In genomic region chr6:43705996-43706395, GRCh38 we compare ENCODE assay signal across 13 cellular contexts. TPM values are rescaled to one million over a fixed set of nuclear protein-coding genes. Genes with fewer than 3 reads are reported as not detected.
A peak's percentile ranks its signal among the peaks of the same experiment; 100 is the strongest.
DNase-seq lines count a peak whose midpoint lies in the region; ATAC-seq and TF ChIP-seq lines count a peak whose summit lies in the region.
"Had no signal": no experiment of that assay in that cellular context is flagged by ENCODE, and none has a peak within 500 bp of the region (broad histone marks: within the 10 kb centered on the region; RNA-seq: fewer than 3 reads in every experiment).

No MANE protein-coding gene starts in this region.

- no peak overlapping the region for H3K14ac ChIP-seq in neuronal stem cell (ENCODE audit: low read length)

- H3K4me2 ChIP-seq in neuronal stem cell (ENCODE audit: insufficient read depth, low read length, poor library complexity, severe bottlenecking): no peak overlapping the region

- H2AK5ac ChIP-seq in neuronal stem cell (ENCODE audit: low read depth, low read length): no peak overlapping the region

- H4K91ac ChIP-seq in neuronal stem cell (ENCODE audit: low read depth, low read length, poor library complexity): no peak overlapping the region

- no peaks in the 10 kb centered on the region for H3K9me3 ChIP-seq in colonic mucosa
- no peaks in the 10 kb centered on the region for H3K9me3 ChIP-seq in neuronal stem cell (replicated peaks in 1 of 2; ENCODE audit: control insufficient read depth in 2 of 2, insufficient read depth in 1 of 2, low read depth in 1 of 2, low read length in 2 of 2)
- H3K9me3 ChIP-seq in aorta (ENCODE audit: control insufficient read depth, low read length): no peaks in the 10 kb centered on the region
- H3K9me3 ChIP-seq: right lobe of liver had no signal

- no peak overlapping the region for H3K4me3 Mint-ChIP-seq in endothelial cell (ENCODE audit: unreplicated experiment)

- no peaks in the 10 kb centered on the region for H3K36me3 Mint-ChIP-seq in endothelial cell (ENCODE audit: low read depth, unreplicated experiment)

- H2AFZ ChIP-seq in neuronal stem cell (ENCODE audit: low read length): peak overlapping the region; percentile 27

- H3K27me3 ChIP-seq in colonic mucosa (no peaks in the 10 kb centered on the region), neuronal stem cell (ENCODE audit: control insufficient read depth in 3 of 3, insufficient read depth in 3 of 3, low read depth in 1 of 3, low read length in 3 of 3) (no peaks in the 10 kb centered on the region), aorta (ENCODE audit: control insufficient read depth in 1 of 2, insufficient read depth in 2 of 2, low read length in 1 of 2) (no peaks in the 10 kb centered on the region)
- H3K27me3 ChIP-seq: right lobe of liver had no signal

- H3K36me3 ChIP-seq in colonic mucosa: no peaks in the 10 kb centered on the region
- H3K36me3 ChIP-seq in neuronal stem cell (replicated peaks in 1 of 2; ENCODE audit: control insufficient read depth in 2 of 2, insufficient read depth in 2 of 2, low read length in 2 of 2): no peaks in the 10 kb centered on the region
- H3K36me3 ChIP-seq in aorta (ENCODE audit: control insufficient read depth in 1 of 2, insufficient read depth in 2 of 2, low read length in 1 of 2): no peaks in the 10 kb centered on the region
- H3K36me3 ChIP-seq: right lobe of liver had no signal

- no peak overlapping the region for H2BK12ac ChIP-seq in neuronal stem cell (ENCODE audit: low read length)

- peak; percentile 61 for DNase-seq in GM12865 (ENCODE audit: low read depth)
- DNase-seq in NCI-H510A treated with DMSO at 0.1 percent for 48 hours (lab: John Stamatoyannopoulos, UW): peak; percentile 84
- DNase-seq in colonic mucosa: no peak
- DNase-seq in neuronal stem cell (ENCODE audit: low spot score): no peak
- no peak for DNase-seq in NCI-H446 treated with DMSO at 0.1 percent for 48 hours (lab: John Stamatoyannopoulos, UW)
- no peak for DNase-seq in aorta
- DNase-seq in G401 (ENCODE audit: low spot score): no peak
- DNase-seq in endothelial cell (ENCODE audit: low spot score): no peak
- DNase-seq: activated T-cell treated with anti-CD3 and anti-CD28 coated beads for 4 hours; dorsolateral prefrontal cortex; right lobe of liver; stimulated activated CD8-positive, alpha-beta memory T cell treated with anti-CD3 and anti-CD28 coated beads, Interleukin-4, amount 100 ng/mL, for 48 hours; T-helper 2 cell had no signal

- H3K4ac ChIP-seq in neuronal stem cell (ENCODE audit: low read length): no peak overlapping the region

- no peak overlapping the region for H2BK5ac ChIP-seq in neuronal stem cell (ENCODE audit: low read length)

- no peaks in the 10 kb centered on the region for H3K79me1 ChIP-seq in neuronal stem cell (ENCODE audit: low read depth, low read length)

- TF ChIP-seq CTCF in GM12865 (IDR thresholded peaks at IDR 0.05; ENCODE audit: insufficient read depth, low read depth, low read length, missing control alignments) (no peak), colonic mucosa (IDR thresholded peaks at IDR 0.05) (no peak), endothelial cell (IDR thresholded peaks at IDR 0.05; ENCODE audit: unreplicated experiment) (no peak)

- WGBS in neuronal stem cell (ENCODE audit: extremely low coverage in 2 of 2, insufficient read length in 2 of 2, insufficient replicate concordance in 1 of 2), 2 donors: no CpG with 5 or more reads among the region's 3 CpGs
- WGBS in aorta, 2 donors: 0 to 3% methylated on average over 3 of the region's 3 CpGs

- no peak overlapping the region for H2BK15ac ChIP-seq in neuronal stem cell (ENCODE audit: low read length)

- intact Hi-C loops in colonic mucosa (cut with DNase I) (no loop called here), aorta (cut with DNase I) (no loop called here)

- H3K18ac ChIP-seq in neuronal stem cell (ENCODE audit: low read length): no peak overlapping the region

- H3K4me3 ChIP-seq in GM12865 (ENCODE audit: low read depth, low read length): no peak overlapping the region
- H3K4me3 ChIP-seq in colonic mucosa: no peak overlapping the region
- H3K4me3 ChIP-seq in neuronal stem cell (ENCODE audit: low read length in 2 of 2): no peak overlapping the region
- H3K4me3 ChIP-seq in aorta (ENCODE audit: low read length in 2 of 2): no peak overlapping the region
- H3K4me3 ChIP-seq: dorsolateral prefrontal cortex, right lobe of liver had no signal

- H2BK120ac ChIP-seq in neuronal stem cell (ENCODE audit: low read depth, low read length): no peak overlapping the region

- H3K27me3 Mint-ChIP-seq in endothelial cell (ENCODE audit: unreplicated experiment): peaks cover 5% of the 10 kb centered on the region

- no peak overlapping the region for H4K8ac ChIP-seq in neuronal stem cell (ENCODE audit: low read depth, low read length)

- peak overlapping the region; percentile 35 for H3K27ac ChIP-seq in colonic mucosa
- no peak overlapping the region for H3K27ac ChIP-seq in neuronal stem cell (replicated peaks; ENCODE audit: low read length)
- H3K27ac ChIP-seq in aorta (ENCODE audit: low read depth in 1 of 2, low read length in 2 of 2): no peak overlapping the region
- H3K27ac ChIP-seq: right lobe of liver had no signal

- H3K9me3 Mint-ChIP-seq in endothelial cell (ENCODE audit: unreplicated experiment): no peaks in the 10 kb centered on the region

- H3K9ac ChIP-seq in colonic mucosa (ENCODE audit: low read depth in 2 of 2, low read length in 2 of 2): peak overlapping the region in 1 of 2 donors; percentile 0
- H3K9ac ChIP-seq in neuronal stem cell (ENCODE audit: low read depth, low read length, poor library complexity): no peak overlapping the region

- H3K4me1 ChIP-seq in colonic mucosa: peaks cover 7% of the 10 kb centered on the region
- peaks cover 18 to 51% of the 10 kb centered on the region in 2 donors for H3K4me1 ChIP-seq in neuronal stem cell (ENCODE audit: control insufficient read depth in 2 of 2, insufficient read depth in 1 of 2, low read depth in 1 of 2, low read length in 2 of 2)
- H3K4me1 ChIP-seq in aorta (ENCODE audit: control insufficient read depth in 1 of 2, insufficient read depth in 2 of 2, low read length in 2 of 2): no peaks in the 10 kb centered on the region
- H3K4me1 ChIP-seq: right lobe of liver had no signal

- in situ Hi-C loops in G401 (cut with HindIII; ENCODE audit: low sequenced_read_pairs): no loop called here

- H3K4me1 Mint-ChIP-seq in endothelial cell (ENCODE audit: unreplicated experiment): peaks cover 8% of the 10 kb centered on the region

- H3K23ac ChIP-seq in neuronal stem cell (ENCODE audit: low read depth, low read length, poor library complexity): no peak overlapping the region

- no peak for ATAC-seq in aorta (ENCODE audit: low FRiP score)

- H3K27ac Mint-ChIP-seq in endothelial cell (ENCODE audit: unreplicated experiment): no peak overlapping the region

RNA-seq across cellular contexts. Expression of gene MRPS18A, which starts 18.4 kb away (rescaled TPM):
- 100 to 1,000 TPM in 1 of 2 donors, 10 to 100 TPM in 1; 83.6 to 120 TPM for total RNA-seq in colonic mucosa
- 52.5 TPM for polyA plus RNA-seq in neuronal stem cell (2013, experiment 1 of 2)
- 51.4 TPM for polyA plus RNA-seq in neuronal stem cell (2013, experiment 2 of 2)
- total RNA-seq in aorta: 10 to 100 TPM; 26.1 to 26.5 TPM
- polyA plus RNA-seq in aorta: 10 to 100 TPM; 41.8 to 50.2 TPM
- 70.5 and 89.4 TPM in 2 replicates for total RNA-seq in G401 (2014; rRNA removed; shearing (Covaris generic))
- total RNA-seq in endothelial cell (ENCODE audit: unreplicated experiment): 45.5 TPM

Comparison
In these comparisons a context has a peak if more than half of its experiments do, and no peak if none do; other contexts are left out.
1. DNase-seq: peak in GM12865 (single experiment) and NCI-H510A treated with DMSO at 0.1 percent for 48 hours (single experiment); none in colonic mucosa (single experiment), neuronal stem cell (single experiment), NCI-H446 treated with DMSO at 0.1 percent for 48 hours (single experiment), aorta (0 of 2), G401 (single experiment) and endothelial cell (single experiment).